Comparison of ENCODE assay signal across 8 cellular contexts in the genomic region with DNA sequence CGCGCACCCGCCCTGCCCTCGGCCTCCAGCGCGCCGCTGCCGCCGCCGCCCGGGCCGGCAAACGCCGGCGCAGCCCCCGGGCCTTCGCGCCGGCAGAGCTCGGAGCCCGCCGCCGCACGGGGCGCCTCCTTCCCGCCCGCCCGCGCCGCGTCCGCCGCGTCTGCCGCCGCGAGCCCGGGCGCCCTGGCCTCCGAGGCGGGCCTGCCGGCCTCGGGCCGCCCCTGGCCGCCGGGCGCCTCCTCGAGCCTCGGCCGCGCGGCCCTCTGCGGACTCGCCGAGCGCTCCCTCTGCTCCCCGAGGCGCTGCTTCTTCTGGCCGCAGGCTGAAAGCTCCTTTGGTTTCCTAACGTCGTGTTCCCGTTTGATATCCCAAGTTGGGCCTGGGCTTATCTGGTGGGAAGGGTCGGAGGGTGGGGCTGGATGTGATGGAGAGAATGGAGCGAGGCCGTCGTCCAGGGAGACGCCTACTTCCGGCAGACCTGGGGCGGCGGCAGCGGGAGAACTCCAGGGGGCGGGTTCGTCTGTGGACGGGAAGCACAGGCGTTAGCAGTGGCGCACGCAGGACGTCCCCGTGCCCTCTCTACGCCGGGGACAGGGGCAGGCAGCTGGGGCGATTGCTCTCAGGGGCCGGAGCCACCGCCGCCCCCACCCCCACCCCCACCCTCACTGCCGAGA.
DNase-seq lines count a peak whose midpoint lies in the region; ATAC-seq and TF ChIP-seq lines count a peak whose summit lies in the region.

No MANE protein-coding gene starts in this region.

- peaks cover 5% of the 10 kb centered on the region for H3K36me3 Mint-ChIP-seq in central memory CD8-positive, alpha-beta T cell (ENCODE audit: insufficient read depth)

- H3K27ac Mint-ChIP-seq in central memory CD8-positive, alpha-beta T cell (ENCODE audit: low read depth) = peak overlapping the region; percentile 82

- peak overlapping the region; percentile 81 for H3K4me3 Mint-ChIP-seq in central memory CD8-positive, alpha-beta T cell

- H3K4me3 ChIP-seq in kidney epithelial cell (ENCODE audit: low read depth, low read length) = peak overlapping the region; percentile 60

- H3K27me3 ChIP-seq in kidney epithelial cell (ENCODE audit: control insufficient read depth, insufficient read depth, low read length) = no peaks in the 10 kb centered on the region

- H3K36me3 ChIP-seq in kidney epithelial cell (ENCODE audit: control insufficient read depth, insufficient read depth, low read length) = no peaks in the 10 kb centered on the region

- ATAC-seq in GM18907 (IDR thresholded peaks at IDR 0.05; ENCODE audit: unreplicated experiment) (peak; percentile 93), HG03108 (IDR thresholded peaks at IDR 0.05; ENCODE audit: unreplicated experiment) (peak; percentile 84)
- peak; percentile 67 for ATAC-seq in central memory CD8-positive, alpha-beta T cell (replicated peaks; ENCODE audit: extremely low read depth, poor library complexity, severe bottlenecking)

- peaks cover 9% of the 10 kb centered on the region for H3K27me3 Mint-ChIP-seq in central memory CD8-positive, alpha-beta T cell

- TF ChIP-seq CTCF in kidney epithelial cell (IDR thresholded peaks at IDR 0.05; ENCODE audit: insufficient read depth, low read length, poor library complexity, severe bottlenecking) = peak; percentile 11

- peak; percentile 91 for DNase-seq in AG08396 (ENCODE audit: low spot score)
- DNase-seq in NCI-H2171 treated with DMSO at 0.1 percent for 48 hours (lab: John Stamatoyannopoulos, UW) = peak; percentile 92
- peak in 3 of 4 experiments; percentile 5 to 19 (median 7) for DNase-seq in activated CD4-positive, CD25-positive, alpha-beta regulatory T cell (lab: John Stamatoyannopoulos, UW)
- peak; percentile 24 to 30 for DNase-seq in central memory CD8-positive, alpha-beta T cell (ENCODE audit: low spot score in 2 of 2)
- no peak for DNase-seq in kidney epithelial cell (ENCODE audit: low read depth)
- peak; percentile 83 for DNase-seq in stimulated activated CD4-positive, alpha-beta T cell treated with anti-CD3 and anti-CD28 coated beads, Interleukin-15, amount 100 ng/mL, for 24 hours

- H3K4me1 Mint-ChIP-seq in central memory CD8-positive, alpha-beta T cell = peaks cover 18% of the 10 kb centered on the region

- H3K9me3 Mint-ChIP-seq in central memory CD8-positive, alpha-beta T cell = no peaks in the 10 kb centered on the region
